Comparison of ENCODE assay signal across 28 cellular contexts in the genomic region with DNA sequence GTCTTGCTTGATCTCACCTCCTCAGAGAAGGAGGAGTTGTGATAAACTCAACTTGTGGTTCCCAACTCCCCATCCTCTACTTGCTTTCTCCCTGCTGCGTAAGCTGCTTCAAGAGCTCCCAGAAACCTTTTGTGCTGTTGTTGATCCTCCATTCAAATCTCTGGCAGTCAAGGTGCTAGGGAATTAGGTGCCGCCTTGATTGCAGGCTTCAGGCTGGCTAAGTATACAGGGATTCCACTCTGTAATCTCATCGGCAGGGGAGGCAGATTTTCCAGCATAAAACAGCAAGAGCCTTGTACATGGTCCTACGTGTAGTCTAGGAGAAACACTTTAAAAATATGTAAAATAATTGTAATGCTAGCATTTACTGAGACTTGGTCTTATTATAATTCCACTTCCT.
"Had no signal": no experiment of that assay in that cellular context is flagged by ENCODE, and none has a peak within 500 bp of the region (broad histone marks: within the 10 kb centered on the region; RNA-seq: fewer than 3 reads in every experiment).

No MANE protein-coding gene starts in this region.

- H3K36me3 ChIP-seq: left ventricle myocardium inferior, pancreas, prostate gland, suprapubic skin, thoracic aorta, tibial artery, upper lobe of right lung had no signal

- H3K36me3 Mint-ChIP-seq: naive thymus-derived CD4-positive, alpha-beta T cell; natural killer cell treated with Interleukin-12 subunit alpha and Interleukin-12 subunit beta and Interleukin-15 and Interleukin-18, amount 100 ng/mL, for 72 hours; stimulated activated effector memory CD8-positive, alpha-beta T cell treated with anti-CD3 and anti-CD28 coated beads, Interleukin-12 subunit alpha, Interleukin-12 subunit beta, amount 100 ng/mL, for 72 hours had no signal

- H3K27ac Mint-ChIP-seq: natural killer cell treated with Interleukin-12 subunit alpha and Interleukin-12 subunit beta and Interleukin-15 and Interleukin-18, amount 100 ng/mL, for 72 hours; stimulated activated effector memory CD8-positive, alpha-beta T cell treated with anti-CD3 and anti-CD28 coated beads, Interleukin-12 subunit alpha, Interleukin-12 subunit beta, amount 100 ng/mL, for 72 hours; stimulated activated naive CD8-positive, alpha-beta T cell treated with anti-CD3 and anti-CD28 coated beads, Interleukin-15, Interleukin-2, amounts not matched to agents 100 ng/mL and 50 ng/mL, for 24 hours had no signal

- H3K9me3 Mint-ChIP-seq: naive thymus-derived CD4-positive, alpha-beta T cell; stimulated activated effector memory CD8-positive, alpha-beta T cell treated with anti-CD3 and anti-CD28 coated beads, Interleukin-12 subunit alpha, Interleukin-12 subunit beta, amount 100 ng/mL, for 72 hours; stimulated activated naive CD8-positive, alpha-beta T cell treated with anti-CD3 and anti-CD28 coated beads, Interleukin-15, Interleukin-2, amounts not matched to agents 100 ng/mL and 50 ng/mL, for 24 hours had no signal

- H3K79me2 ChIP-seq: hepatocyte had no signal

- DNase-seq: islet precursor cell; left ventricle myocardium inferior; midbrain; mucosa of descending colon; naive thymus-derived CD4-positive, alpha-beta T cell; nucleus accumbens; pancreas; posterior cingulate gyrus; retina; right cardiac atrium; stimulated activated CD4-positive, alpha-beta T cell treated with anti-CD3 and anti-CD28 coated beads, Interleukin-12 subunit alpha, Interleukin-12 subunit beta, amount 100 ng/mL, for 4 hours; stimulated activated CD4-positive, alpha-beta T cell treated with anti-CD3 and anti-CD28 coated beads, Interleukin-15, amount 100 ng/mL, for 24 hours; stimulated activated CD4-positive, alpha-beta T cell treated with anti-CD3 and anti-CD28 coated beads, Interleukin-4, amount 100 ng/mL, for 24 hours; stimulated activated naive CD4-positive, alpha-beta T cell; tibial artery; trophoblast cell; upper lobe of right lung had no signal

- H3K4me2 ChIP-seq: hepatocyte had no signal

- H3K4me1 ChIP-seq: left ventricle myocardium inferior, pancreas, prostate gland, suprapubic skin, tibial artery, upper lobe of right lung had no signal

- H3K27me3 Mint-ChIP-seq: natural killer cell treated with Interleukin-12 subunit alpha and Interleukin-12 subunit beta and Interleukin-15 and Interleukin-18, amount 100 ng/mL, for 72 hours; stimulated activated naive CD8-positive, alpha-beta T cell treated with anti-CD3 and anti-CD28 coated beads, Interleukin-15, Interleukin-2, amounts not matched to agents 100 ng/mL and 50 ng/mL, for 24 hours had no signal

- H3K4me3 Mint-ChIP-seq: naive thymus-derived CD4-positive, alpha-beta T cell; natural killer cell treated with Interleukin-12 subunit alpha and Interleukin-12 subunit beta and Interleukin-15 and Interleukin-18, amount 100 ng/mL, for 72 hours; neural crest cell; stimulated activated effector memory CD8-positive, alpha-beta T cell treated with anti-CD3 and anti-CD28 coated beads, Interleukin-12 subunit alpha, Interleukin-12 subunit beta, amount 100 ng/mL, for 72 hours; stimulated activated naive CD8-positive, alpha-beta T cell treated with anti-CD3 and anti-CD28 coated beads, Interleukin-15, Interleukin-2, amounts not matched to agents 100 ng/mL and 50 ng/mL, for 24 hours had no signal

- H2AFZ ChIP-seq: hepatocyte had no signal

- ATAC-seq: mucosa of descending colon; naive thymus-derived CD4-positive, alpha-beta T cell; natural killer cell treated with Interleukin-12 subunit alpha and Interleukin-12 subunit beta and Interleukin-15 and Interleukin-18, amount 100 ng/mL, for 72 hours; pancreas; right cardiac atrium; sciatic nerve; stimulated activated effector memory CD8-positive, alpha-beta T cell treated with anti-CD3 and anti-CD28 coated beads, Interleukin-12 subunit alpha, Interleukin-12 subunit beta, amount 100 ng/mL, for 72 hours; upper lobe of right lung had no signal

- H3K27me3 ChIP-seq: hepatocyte, pancreas, suprapubic skin, tibial artery, upper lobe of right lung had no signal

- H3K27ac ChIP-seq: hepatocyte, left ventricle myocardium inferior, pancreas, prostate gland, skin epidermis, suprapubic skin, thoracic aorta, tibial artery, upper lobe of right lung had no signal

- H3K4me3 ChIP-seq: hepatocyte, left ventricle myocardium inferior, lung, mucosa of descending colon, pancreas, prostate gland, skin epidermis, suprapubic skin, thoracic aorta, tibial artery, upper lobe of right lung had no signal

- H3K4me1 Mint-ChIP-seq: naive thymus-derived CD4-positive, alpha-beta T cell; neural crest cell; stimulated activated effector memory CD8-positive, alpha-beta T cell treated with anti-CD3 and anti-CD28 coated beads, Interleukin-12 subunit alpha, Interleukin-12 subunit beta, amount 100 ng/mL, for 72 hours had no signal
